In the genomic region with DNA sequence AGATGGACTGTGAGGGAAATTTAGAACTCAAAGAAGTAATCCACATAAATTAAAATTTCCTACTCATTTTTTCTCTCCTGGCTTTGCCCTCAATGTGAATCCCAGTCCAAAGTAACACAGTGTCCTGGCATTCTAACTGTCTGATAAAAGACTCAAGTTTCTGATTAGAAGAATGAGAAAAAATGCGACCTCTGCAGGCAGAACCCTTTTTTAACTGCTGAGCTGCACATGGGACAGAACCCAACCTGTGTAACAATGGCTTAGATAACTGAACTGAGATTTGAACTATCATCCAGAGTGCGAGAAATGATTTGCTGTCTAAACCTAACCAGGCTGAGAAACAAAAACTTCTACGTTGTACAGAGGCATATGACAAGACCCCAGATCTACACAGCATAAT, we compare ENCODE assay signal across 26 cellular contexts.
"Had no signal": no experiment of that assay in that cellular context is flagged by ENCODE, and none has a peak within 500 bp of the region (broad histone marks: within the 10 kb centered on the region; RNA-seq: fewer than 3 reads in every experiment).

No MANE protein-coding gene starts in this region.

- H3K4me1 ChIP-seq: heart left ventricle, left ventricle myocardium inferior, spleen had no signal

- H3K27me3 Mint-ChIP-seq: activated CD4-positive, alpha-beta memory T cell treated with anti-CD3 and anti-CD28 coated beads, Interleukin-2, amount 10 ng/mL, durations not matched to agents 7 days and 5 days; activated CD4-positive, alpha-beta T cell treated with anti-CD3 and anti-CD28 coated beads, Interleukin-2, amount 10 ng/mL, durations not matched to agents 7 days and 5 days; activated naive CD8-positive, alpha-beta T cell treated with anti-CD3 and anti-CD28 coated beads, Interleukin-2, amount 50 U/mL, for 24 hours; activated T-cell treated with anti-CD3 and anti-CD28 coated beads, Interleukin-2, amount 50 U/mL, for 24 hours; natural killer cell treated with Interleukin-12 subunit alpha and Interleukin-12 subunit beta and Interleukin-15 and Interleukin-18, amount 100 ng/mL, for 72 hours had no signal

- H3K27ac Mint-ChIP-seq: activated CD4-positive, alpha-beta memory T cell treated with anti-CD3 and anti-CD28 coated beads, Interleukin-2, amount 10 ng/mL, durations not matched to agents 7 days and 5 days; activated CD4-positive, alpha-beta T cell treated with anti-CD3 and anti-CD28 coated beads, Interleukin-2, amount 10 ng/mL, durations not matched to agents 7 days and 5 days; activated naive CD8-positive, alpha-beta T cell treated with anti-CD3 and anti-CD28 coated beads, Interleukin-2, amount 50 U/mL, for 24 hours; activated T-cell treated with anti-CD3 and anti-CD28 coated beads, Interleukin-2, amount 50 U/mL, for 24 hours; natural killer cell treated with Interleukin-12 subunit alpha and Interleukin-12 subunit beta and Interleukin-15 and Interleukin-18, amount 100 ng/mL, for 72 hours had no signal

- H3K4me3 Mint-ChIP-seq: activated CD4-positive, alpha-beta memory T cell treated with anti-CD3 and anti-CD28 coated beads, Interleukin-2, amount 10 ng/mL, durations not matched to agents 7 days and 5 days; activated CD4-positive, alpha-beta T cell treated with anti-CD3 and anti-CD28 coated beads, Interleukin-2, amount 10 ng/mL, durations not matched to agents 7 days and 5 days; activated naive CD8-positive, alpha-beta T cell treated with anti-CD3 and anti-CD28 coated beads, Interleukin-2, amount 50 U/mL, for 24 hours; activated T-cell treated with anti-CD3 and anti-CD28 coated beads, Interleukin-2, amount 50 U/mL, for 24 hours; natural killer cell treated with Interleukin-12 subunit alpha and Interleukin-12 subunit beta and Interleukin-15 and Interleukin-18, amount 100 ng/mL, for 72 hours had no signal

- H3K4me1 Mint-ChIP-seq: activated CD4-positive, alpha-beta memory T cell treated with anti-CD3 and anti-CD28 coated beads, Interleukin-2, amount 10 ng/mL, durations not matched to agents 7 days and 5 days; activated CD4-positive, alpha-beta T cell treated with anti-CD3 and anti-CD28 coated beads, Interleukin-2, amount 10 ng/mL, durations not matched to agents 7 days and 5 days; activated naive CD8-positive, alpha-beta T cell treated with anti-CD3 and anti-CD28 coated beads, Interleukin-2, amount 50 U/mL, for 24 hours had no signal

- H3K27me3 ChIP-seq: heart left ventricle, spleen had no signal

- H3K4me3 ChIP-seq: heart left ventricle, left ventricle myocardium inferior, lung, mucosa of descending colon, spleen, thoracic aorta had no signal

- H3K36me3 Mint-ChIP-seq: natural killer cell treated with Interleukin-12 subunit alpha and Interleukin-12 subunit beta and Interleukin-15 and Interleukin-18, amount 100 ng/mL, for 72 hours had no signal

- H3K9me3 ChIP-seq: thoracic aorta had no signal

- H3K36me3 ChIP-seq: heart left ventricle, left ventricle myocardium inferior, spleen, thoracic aorta had no signal

- DNase-seq: activated CD4-positive, alpha-beta memory T cell treated with anti-CD3 and anti-CD28 coated beads, Interleukin-2, amount 10 ng/mL, durations not matched to agents 7 days and 5 days; activated CD4-positive, alpha-beta T cell treated with anti-CD3 and anti-CD28 coated beads, Interleukin-2, amount 10 ng/mL, durations not matched to agents 7 days and 5 days; activated CD8-positive, alpha-beta memory T cell treated with anti-CD3 and anti-CD28 coated beads, Interleukin-2, amount 50 U/mL, for 48 hours; activated gamma-delta T cell; activated naive CD4-positive, alpha-beta T cell treated with anti-CD3 and anti-CD28 coated beads, Interleukin-2, amount 50 U/mL, for 16 hours; activated naive CD8-positive, alpha-beta T cell treated with anti-CD3 and anti-CD28 coated beads, Interleukin-2, amount 50 U/mL, for 24 hours; activated T-cell treated with anti-CD3 and anti-CD28 coated beads, Interleukin-2, amount 50 U/mL, for 24 hours; amygdala; caudate nucleus; foreskin fibroblast; heart left ventricle; hypothalamus; islet precursor cell; left ventricle myocardium inferior; posterior cingulate gyrus; right cardiac atrium; spleen; stimulated activated CD4-positive, alpha-beta T cell treated with anti-CD3 and anti-CD28 coated beads, Interleukin-2, amount 100 ng/mL, for 48 hours; stimulated activated naive CD4-positive, alpha-beta T cell treated with Interleukin-2 at 50 U/mL for 16 hours; T-helper 9 cell; trophoblast cell had no signal

- H3K27ac ChIP-seq: heart left ventricle, left ventricle myocardium inferior, spleen, thoracic aorta, VCaP had no signal
